Comparison of ENCODE assay signal across 8 cellular contexts in the genomic region with DNA sequence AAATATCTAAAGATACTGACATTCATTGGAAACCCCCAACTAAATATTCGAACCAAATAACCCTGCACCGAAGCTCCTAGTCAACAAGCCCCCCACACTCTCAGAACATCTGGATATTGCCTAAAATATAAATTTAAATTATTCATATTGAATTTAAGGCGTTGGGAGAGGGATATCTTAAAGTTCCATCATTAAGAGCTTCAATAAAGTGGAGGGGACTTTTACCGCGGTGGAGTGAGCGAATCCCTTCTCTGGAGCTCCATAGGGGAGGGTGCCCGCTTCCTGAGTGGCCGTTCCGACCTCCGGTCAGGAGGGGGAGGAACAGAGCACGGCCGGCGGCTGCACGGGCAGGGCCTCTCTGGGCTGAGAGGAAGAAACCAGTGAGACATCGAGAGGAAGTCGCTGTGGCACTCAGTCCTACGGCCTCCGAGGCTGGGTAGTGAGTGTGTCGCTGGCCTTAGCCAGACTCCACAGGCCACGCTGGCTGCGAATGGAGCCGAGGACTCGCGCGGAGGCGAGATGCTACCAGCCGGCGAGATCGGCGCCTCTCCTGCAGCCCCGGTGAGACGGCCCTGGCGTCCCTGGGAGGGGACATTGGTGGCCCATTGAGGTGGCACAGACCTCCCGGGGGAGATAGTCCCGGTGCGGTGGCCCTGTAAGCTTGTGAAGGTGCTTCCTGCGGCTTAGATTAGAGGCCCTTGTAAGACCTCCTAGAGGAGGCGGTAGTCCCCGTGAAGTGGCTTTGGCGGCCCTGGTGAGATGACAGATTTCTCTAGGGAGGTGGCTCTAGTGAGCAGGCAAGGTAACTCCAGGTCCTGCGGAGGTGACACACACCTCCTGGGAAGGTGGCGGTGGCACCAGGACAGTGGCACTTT. TPM values are rescaled to one million over a fixed set of nuclear protein-coding genes. Genes with fewer than 3 reads are reported as not detected.
A peak's percentile ranks its signal among the peaks of the same experiment; 100 is the strongest.
DNase-seq lines count a peak whose midpoint lies in the region; ATAC-seq and TF ChIP-seq lines count a peak whose summit lies in the region.

A gene (plus strand): TSS at position 405 of the 875 bp plus-strand sequence. CDS start 115 bp downstream, at position 520.

- 3% methylated on average over 14 of the region's 42 CpGs; no CpG with 5 or more reads in 1 of the 2 experiments for WGBS in IMR-90 (ENCODE audit: extremely low coverage in 2 of 2, insufficient read length in 1 of 2), 2 experiments

- BruUV-seq in IMR-90 (replicated peaks; lab: Mats Ljungman, UMichigan), result no TSS peak

- H2BK120ac ChIP-seq in IMR-90 (ENCODE audit: low read depth, low read length), result no peak within 1 kb of the TSS

- H2AFZ ChIP-seq in IMR-90 (replicated peaks; ENCODE audit: low read length, poor library complexity), result peak within 1 kb of the TSS; percentile 96

- peak within 1 kb of the TSS; percentile 98 for H3K4me2 ChIP-seq in IMR-90 (ENCODE audit: low read depth, low read length)

- peak within 1 kb of the TSS; percentile 77 for H3K56ac ChIP-seq in IMR-90 (ENCODE audit: extremely low read depth, insufficient read depth, low read length)

- H3K9me1 ChIP-seq in IMR-90 (ENCODE audit: insufficient read depth, low read length), result peaks cover 8% of the 10 kb centered on the region

- peaks cover 13 to 34% of the 10 kb centered on the region in 2 experiments for H3K79me1 ChIP-seq in IMR-90 (ENCODE audit: low read depth in 1 of 2, low read length in 2 of 2)

- H2BK15ac ChIP-seq in IMR-90 (ENCODE audit: low read depth, low read length), result peak within 1 kb of the TSS; percentile 22; the same call in 1 of the 3 replicates

- peak within 1 kb of the TSS; percentile 94 for H3K27ac ChIP-seq in IMR-90 (ENCODE audit: insufficient read depth, low read length)
- peak within 1 kb of the TSS; percentile 60 for H3K27ac ChIP-seq in epithelial cell of prostate

- TF ChIP-seq RAD21 in IMR-90 (IDR thresholded peaks at IDR 0.05; ENCODE audit: low read length), result peak; percentile 36

- H2BK5ac ChIP-seq in IMR-90 (ENCODE audit: low read depth, low read length, poor library complexity, severe bottlenecking), result peak within 1 kb of the TSS; percentile 77

- H3K23ac ChIP-seq in IMR-90 (ENCODE audit: low read depth, low read length), result peak within 1 kb of the TSS; percentile 87

- H3K4me1 ChIP-seq in IMR-90 (ENCODE audit: control insufficient read depth, insufficient read depth, low read length) (peaks cover 2% of the 10 kb centered on the region; the same call in 1 of the 2 replicates), mucosa of stomach (ENCODE audit: control insufficient read depth, insufficient read depth, low read length) (peaks cover 11% of the 10 kb centered on the region)

- H4K20me1 ChIP-seq in IMR-90 (ENCODE audit: insufficient read depth, low read length), result no peaks in the 10 kb centered on the region

- H2BK20ac ChIP-seq in IMR-90 (ENCODE audit: low read depth, low read length), result no peak within 1 kb of the TSS

- H2AK5ac ChIP-seq in IMR-90 (ENCODE audit: low read depth, low read length), result peak within 1 kb of the TSS; percentile 85

- peak within 1 kb of the TSS; percentile 85 for H3K4ac ChIP-seq in IMR-90 (ENCODE audit: low read depth, low read length)

- peak within 1 kb of the TSS; percentile 96 for H4K5ac ChIP-seq in IMR-90 (ENCODE audit: low read depth, low read length)

- POLR2A ChIA-PET in IMR-90 (lab: Charles Lee; ENCODE audit: unreplicated experiment), result interaction anchor here (0.6 kb wide), 1 partner anchor 555 kb away, joined by 4 read pairs; no protein-coding TSS in a partner anchor

- H3K27me3 ChIP-seq in IMR-90 (ENCODE audit: control insufficient read depth, insufficient read depth, low read length) (no peaks in the 10 kb centered on the region), mucosa of stomach (ENCODE audit: control insufficient read depth, insufficient read depth, low read length) (no peaks in the 10 kb centered on the region)

- DNase-seq in DMS153 treated with DMSO at 0.1 percent for 48 hours (lab: John Stamatoyannopoulos, UW; ENCODE audit: unreplicated experiment) (peak; percentile 91), IMR-90 (peak; percentile 91), OCI-M2 (lab: John Stamatoyannopoulos, UW; ENCODE audit: unreplicated experiment) (peak; percentile 56), activated T-cell treated with anti-CD3 and anti-CD28 coated beads for 4 hours (peak; percentile 87), epithelial cell of prostate (ENCODE audit: low read depth, low spot score) (peak; percentile 60)
- peak; percentile 75 to 77 for DNase-seq in stimulated activated CD8-positive, alpha-beta memory T cell treated with anti-CD3 and anti-CD28 coated beads, Interleukin-7, amount 100 ng/mL, for 1 hour (ENCODE audit: low read depth in 2 of 2)

- H3K14ac ChIP-seq in IMR-90 (replicated peaks; ENCODE audit: low read depth, low read length), result peak within 1 kb of the TSS; percentile 90

- in situ Hi-C loops in IMR-90 (cut with MboI; ENCODE audit: low sequenced_read_pairs), result no loop called here

- peak within 1 kb of the TSS; percentile 39 for H4K91ac ChIP-seq in IMR-90 (ENCODE audit: insufficient read depth, low read depth, low read length)

- dilution Hi-C loops in IMR-90 (cut with HindIII; ENCODE audit: low sequenced_read_pairs, unreplicated experiment), result no loop called here

- H4K8ac ChIP-seq in IMR-90 (ENCODE audit: low read depth in 2 of 2, low read length in 2 of 2), result peak within 1 kb of the TSS; percentile 73 to 90

- intact Hi-C loops in IMR-90 (cut with micrococcal nuclease), result no loop called here

- peak; percentile 86 for TF ChIP-seq CTCF in IMR-90 (conservative IDR thresholded peaks at IDR 0.05; ENCODE audit: low read depth, low read length)

- H3K4me3 ChIP-seq in IMR-90 (ENCODE audit: insufficient read depth, low read depth, low read length), result peak within 1 kb of the TSS; percentile 95
- peak within 1 kb of the TSS; percentile 85 for H3K4me3 ChIP-seq in mucosa of stomach (ENCODE audit: low read length)

- H3K9me3 ChIP-seq in IMR-90 (ENCODE audit: control insufficient read depth, insufficient read depth, low read length) (no peaks in the 10 kb centered on the region), mucosa of stomach (ENCODE audit: control insufficient read depth, low read length) (no peaks in the 10 kb centered on the region)

- ATAC-seq in GM21528 (IDR thresholded peaks at IDR 0.05; ENCODE audit: low FRiP score, unreplicated experiment) (peak; percentile 97), IMR-90 (ENCODE audit: low read depth) (peak; percentile 100)

- CTCF ChIA-PET in IMR-90 (lab: Yijun Ruan, JAX), result interaction anchor here (0.7 to 1.1 kb wide), 4 partner anchors 8 to 20 kb away, joined by 3 to 5 read pairs (median 4); no protein-coding TSS in a partner anchor

- peak; percentile 95 for TF ChIP-seq POLR2A in IMR-90 (IDR thresholded peaks at IDR 0.05; ENCODE audit: low read depth, low read length)

- H3K18ac ChIP-seq in IMR-90 (ENCODE audit: low read depth, low read length), result peak within 1 kb of the TSS; percentile 75

- peak within 1 kb of the TSS; percentile 63 for H2AK9ac ChIP-seq in IMR-90 (replicated peaks; ENCODE audit: low read depth, low read length, poor library complexity)

- H3K9ac ChIP-seq in IMR-90 (ENCODE audit: low read depth, low read length) (peak within 1 kb of the TSS; percentile 99), mucosa of stomach (ENCODE audit: low read length) (peak within 1 kb of the TSS; percentile 96)

- peaks cover 3% of the 10 kb centered on the region for H3K36me3 ChIP-seq in IMR-90 (ENCODE audit: control insufficient read depth, insufficient read depth, low read length)
- no peaks in the 10 kb centered on the region for H3K36me3 ChIP-seq in mucosa of stomach (ENCODE audit: control insufficient read depth, insufficient read depth, low read length)

TF ChIP-seq in IMR-90, 13 proteins besides CTCF, POLR2A, EP300 and RAD21:
- TF ChIP-seq, protein P1, sequence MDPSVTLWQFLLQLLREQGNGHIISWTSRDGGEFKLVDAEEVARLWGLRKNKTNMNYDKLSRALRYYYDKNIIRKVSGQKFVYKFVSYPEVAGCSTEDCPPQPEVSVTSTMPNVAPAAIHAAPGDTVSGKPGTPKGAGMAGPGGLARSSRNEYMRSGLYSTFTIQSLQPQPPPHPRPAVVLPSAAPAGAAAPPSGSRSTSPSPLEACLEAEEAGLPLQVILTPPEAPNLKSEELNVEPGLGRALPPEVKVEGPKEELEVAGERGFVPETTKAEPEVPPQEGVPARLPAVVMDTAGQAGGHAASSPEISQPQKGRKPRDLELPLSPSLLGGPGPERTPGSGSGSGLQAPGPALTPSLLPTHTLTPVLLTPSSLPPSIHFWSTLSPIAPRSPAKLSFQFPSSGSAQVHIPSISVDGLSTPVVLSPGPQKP (IDR thresholded peaks at IDR 0.05; ENCODE audit: borderline replicate concordance, low read depth, low read length), result no peak
- TF ChIP-seq MAZ (IDR thresholded peaks at IDR 0.05; ENCODE audit: borderline replicate concordance, low read depth, low read length) (peak; percentile 84; the same call in 1 of the 2 replicates), CHD1 (IDR thresholded peaks at IDR 0.05; ENCODE audit: low read depth, low read length) (no peak), BHLHE40 (IDR thresholded peaks at IDR 0.05; ENCODE audit: low read depth, low read length) (peak; percentile 90), MXI1 (IDR thresholded peaks at IDR 0.05; ENCODE audit: borderline replicate concordance, low read depth, low read length) (peak; percentile 74; the same call in 1 of the 2 replicates), SMC3 (IDR thresholded peaks at IDR 0.05; ENCODE audit: low read depth, low read length) (peak; percentile 25; the same call in 1 of the 2 replicates)
TF ChIP-seq in IMR-90: peak in this region for 4.

RNA-seq across cellular contexts. Expression of the gene that starts here (rescaled TPM):
- 23.1 and 25.6 TPM in 2 replicates for total RNA-seq in IMR-90 (2012; rRNA removed)
- polyA plus RNA-seq in IMR-90 (2012; rRNA removed), result 13.0 and 15.9 TPM in 2 replicates
- 2.8 and 4.2 TPM in 2 replicates for polyA plus RNA-seq in IMR-90 (2012; cell fraction: cytosol; rRNA removed)
- 6.2 and 38.8 TPM in 2 replicates for polyA plus RNA-seq in IMR-90 (2012; cell fraction: nucleus; rRNA removed; ENCODE audit: low replicate concordance)

Comparison
In these comparisons a context has a peak if more than half of its experiments do, and no peak if none do; other contexts are left out.
1. Peak in every context shown above with its lines: DNase-seq, ATAC-seq, H3K4me3 ChIP-seq and H3K27ac ChIP-seq.